In the genomic region with DNA sequence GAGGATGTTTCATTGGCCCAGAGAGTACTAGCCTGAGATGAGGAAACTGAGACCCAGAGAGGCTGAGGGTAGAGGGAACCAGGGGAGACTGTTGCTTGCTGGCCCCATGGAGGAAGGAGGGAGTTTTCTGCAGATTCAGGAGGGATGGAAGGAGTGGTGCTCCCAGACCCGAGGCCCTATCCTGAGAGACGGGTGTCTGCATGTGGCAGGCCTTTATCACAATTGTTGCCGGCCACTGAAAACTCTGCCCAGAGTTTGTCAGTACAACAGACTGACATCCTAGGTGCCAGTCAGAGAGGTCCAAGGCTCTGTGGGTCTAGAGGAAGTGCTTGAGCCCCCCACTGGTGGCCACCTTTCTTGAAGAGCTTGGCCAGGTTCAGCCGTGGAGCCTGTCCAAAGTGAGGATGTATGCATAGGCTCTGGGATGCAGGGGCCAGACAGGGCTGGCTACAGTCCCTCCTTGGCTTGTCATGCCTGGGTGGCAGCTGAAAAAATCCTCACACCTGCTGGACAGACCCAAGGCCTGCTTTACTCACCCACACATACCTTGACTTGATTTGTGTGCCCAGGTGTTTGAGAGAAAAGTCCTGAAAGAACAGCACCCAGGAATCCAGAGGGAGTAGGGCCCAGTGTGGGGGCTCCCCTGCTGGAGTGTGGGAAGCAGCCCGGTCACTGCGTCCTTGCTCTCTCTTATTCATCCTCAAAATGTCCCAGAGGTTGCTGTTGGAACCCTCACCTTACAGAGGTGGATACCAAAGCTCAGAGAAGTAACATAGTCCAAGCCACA, we compare ENCODE assay signal across 1 cellular context.
TF ChIP-seq lines count a peak whose summit lies in the region.

No MANE protein-coding gene starts in this region.

TF ChIP-seq in GM23338, 12 proteins besides CTCF, POLR2A, EP300 and RAD21 (continued from another document):
- TF ChIP-seq ZNF462 (CRISPR knock-in tag; IDR thresholded peaks at IDR 0.05) (no peak), NANOG (IDR thresholded peaks at IDR 0.05; ENCODE audit: borderline replicate concordance) (no peak), JUNB (IDR thresholded peaks at IDR 0.05; ENCODE audit: unreplicated experiment) (no peak), CREB1 (CRISPR knock-in tag; IDR thresholded peaks at IDR 0.05; ENCODE audit: low read depth) (no peak), EZH2 (IDR thresholded peaks at IDR 0.05; ENCODE audit: low read depth, unreplicated experiment) (no peak), REST (IDR thresholded peaks at IDR 0.05; ENCODE audit: unreplicated experiment) (no peak), EZH2phosphoT487 (IDR thresholded peaks at IDR 0.05; ENCODE audit: unreplicated experiment) (no peak), POLR2AphosphoS5 (IDR thresholded peaks at IDR 0.05; ENCODE audit: low read depth) (no peak)
- TF ChIP-seq, protein P1, sequence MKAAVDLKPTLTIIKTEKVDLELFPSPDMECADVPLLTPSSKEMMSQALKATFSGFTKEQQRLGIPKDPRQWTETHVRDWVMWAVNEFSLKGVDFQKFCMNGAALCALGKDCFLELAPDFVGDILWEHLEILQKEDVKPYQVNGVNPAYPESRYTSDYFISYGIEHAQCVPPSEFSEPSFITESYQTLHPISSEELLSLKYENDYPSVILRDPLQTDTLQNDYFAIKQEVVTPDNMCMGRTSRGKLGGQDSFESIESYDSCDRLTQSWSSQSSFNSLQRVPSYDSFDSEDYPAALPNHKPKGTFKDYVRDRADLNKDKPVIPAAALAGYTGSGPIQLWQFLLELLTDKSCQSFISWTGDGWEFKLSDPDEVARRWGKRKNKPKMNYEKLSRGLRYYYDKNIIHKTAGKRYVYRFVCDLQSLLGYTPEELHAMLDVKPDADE (IDR thresholded peaks at IDR 0.05): no peak
